10 cellular contexts compared by ENCODE assay signal in genomic region chr5:142826741-142827492, GRCh38. TPM values are rescaled to one million over a fixed set of nuclear protein-coding genes. Genes with fewer than 3 reads are reported as not detected.
DNase-seq lines count a peak whose midpoint lies in the region; TF ChIP-seq lines count a peak whose summit lies in the region.
"Had no signal": no experiment of that assay in that cellular context is flagged by ENCODE, and none has a peak within 500 bp of the region (broad histone marks: within the 10 kb centered on the region; RNA-seq: fewer than 3 reads in every experiment).

No MANE protein-coding gene starts in this region.

- BruUV-seq in PC-9 (replicated peaks; lab: Mats Ljungman, UMichigan): no TSS peak

- intact Hi-C loops in PC-9 (cut with micrococcal nuclease; ENCODE audit: unreplicated experiment): loop anchor here (1.0 to 2.0 kb wide), 3 partner anchors 20 to 57 kb away; partner anchors contain the start of gene ARHGAP26

- H3K9me2 ChIP-seq in PC-9 (ENCODE audit: insufficient read depth): no peaks in the 10 kb centered on the region

- H3K4me3 ChIP-seq in PC-9: peak overlapping the region; percentile 13; the same call in 1 of the 2 replicates
- H3K4me3 ChIP-seq: BLaER1, lung had no signal

- POLR2A ChIA-PET in PC-9 (lab: Charles Lee; ENCODE audit: unreplicated experiment): interaction anchor here (0.6 to 1.0 kb wide), 4 partner anchors 21 to 1220 kb away, joined by 4 to 10 read pairs (median 4); no protein-coding TSS in a partner anchor

- TF ChIP-seq CTCF in PC-9 (conservative IDR thresholded peaks at IDR 0.05): no peak

- peak; percentile 38 for DNase-seq in activated CD4-positive, alpha-beta T cell treated with anti-CD3 and anti-CD28 coated beads for 48 hours
- no peak for DNase-seq in activated CD4-positive, alpha-beta T cell treated with anti-CD3 and anti-CD28 coated beads for 4 hours
- DNase-seq in PC-9 (peak; percentile 70 to 90), dermis blood vessel endothelial cell (peak; percentile 90), NCI-H1105 treated with DMSO at 0.1 percent for 48 hours (lab: John Stamatoyannopoulos, UW) (no peak), NCI-H446 (lab: John Stamatoyannopoulos, UW) (no peak), NCI-H2107 treated with DMSO at 0.1 percent for 48 hours (lab: John Stamatoyannopoulos, UW; ENCODE audit: unreplicated experiment) (no peak)
- DNase-seq in stimulated activated CD8-positive, alpha-beta memory T cell treated with anti-CD3 and anti-CD28 coated beads, Interleukin-15, amount 100 ng/mL, for 48 hours (ENCODE audit: low read depth in 2 of 2): peak; percentile 24 to 28

- no peaks in the 10 kb centered on the region for H3K27me3 ChIP-seq in PC-9 (ENCODE audit: insufficient read depth, low read depth)
- H3K27me3 ChIP-seq: BLaER1 had no signal

- peak overlapping the region; percentile 82 for H3K27ac ChIP-seq in PC-9
- H3K27ac ChIP-seq: BLaER1 had no signal

- H3K79me2 ChIP-seq in PC-9 (ENCODE audit: low read depth): peaks cover 53% of the 10 kb centered on the region

- H2AFZ ChIP-seq in PC-9: no peak overlapping the region

- H3K4me1 ChIP-seq in PC-9 (replicated peaks; ENCODE audit: insufficient read depth): peaks cover 75% of the 10 kb centered on the region
- H3K4me1 ChIP-seq: BLaER1 had no signal

- H3K4me2 ChIP-seq in PC-9: peak overlapping the region; percentile 75
- H3K4me2 ChIP-seq: BLaER1 had no signal

- H3F3A ChIP-seq in PC-9 (ENCODE audit: insufficient read depth, low read depth): peaks cover 54% of the 10 kb centered on the region

- no peaks in the 10 kb centered on the region for H4K20me1 ChIP-seq in PC-9 (ENCODE audit: insufficient read depth)

- CTCF ChIA-PET in PC-9 (lab: Charles Lee): interaction anchor here (0.7 to 1.0 kb wide), 2 partner anchors 19 to 451 kb away, joined by 3 to 4 read pairs; no protein-coding TSS in a partner anchor

- H3K36me3 ChIP-seq in PC-9 (ENCODE audit: low read depth): no peaks in the 10 kb centered on the region
- H3K36me3 ChIP-seq: BLaER1 had no signal

- no peaks in the 10 kb centered on the region for H3K9me3 ChIP-seq in PC-9 (ENCODE audit: insufficient read depth, low read depth)
- H3K9me3 ChIP-seq: BLaER1 had no signal

RNA-seq across cellular contexts. Expression of gene ARHGAP26, which starts 56.7 kb away (rescaled TPM):
- total RNA-seq in PC-9 (2021) (23.0 and 29.7 TPM in 2 replicates), dermis blood vessel endothelial cell (49.9 and 51.7 TPM in 2 replicates)

Comparison
In these comparisons a context has a peak if more than half of its experiments do, and no peak if none do; other contexts are left out.
1. DNase-seq: peak in activated CD4-positive, alpha-beta T cell treated with anti-CD3 and anti-CD28 coated beads for 48 hours (single experiment), PC-9 (2 of 2), dermis blood vessel endothelial cell (single experiment) and stimulated activated CD8-positive, alpha-beta memory T cell treated with anti-CD3 and anti-CD28 coated beads, Interleukin-15, amount 100 ng/mL, for 48 hours (2 of 2); none in activated CD4-positive, alpha-beta T cell treated with anti-CD3 and anti-CD28 coated beads for 4 hours (0 of 2), NCI-H1105 treated with DMSO at 0.1 percent for 48 hours (single experiment), NCI-H446 (0 of 2) and NCI-H2107 treated with DMSO at 0.1 percent for 48 hours (single experiment).